36 cellular contexts compared by ENCODE assay signal in genomic region chr13:105871768-105872167, GRCh38.
"Had no signal": no experiment of that assay in that cellular context is flagged by ENCODE, and none has a peak within 500 bp of the region (broad histone marks: within the 10 kb centered on the region; RNA-seq: fewer than 3 reads in every experiment).

No MANE protein-coding gene starts in this region.

- H3K9me3 ChIP-seq: adrenal gland had no signal

- H3K4me1 Mint-ChIP-seq: activated B cell treated with CpG ODN at 0.5 μM for 24 hours; activated CD4-positive, alpha-beta T cell treated with anti-CD3 and anti-CD28 coated beads, Interleukin-2, amount 10 ng/mL, durations not matched to agents 24 days and 14 days; activated naive CD8-positive, alpha-beta T cell treated with anti-CD3 and anti-CD28 coated beads for 36 hours; activated T-helper 17 cell treated with anti-CD3 and anti-CD28 coated beads, Interleukin-2, amount 50 U/mL, for 72 hours; brain; central memory CD8-positive, alpha-beta T cell had no signal

- H3K27ac Mint-ChIP-seq: activated B cell treated with CpG ODN at 0.5 μM for 24 hours; activated CD4-positive, alpha-beta memory T cell treated with anti-CD3 and anti-CD28 coated beads for 36 hours; activated CD4-positive, alpha-beta T cell treated with anti-CD3 and anti-CD28 coated beads, Interleukin-2, amount 10 ng/mL, durations not matched to agents 24 days and 14 days; activated CD8-positive, alpha-beta T cell treated with anti-CD3 and anti-CD28 coated beads for 36 hours; activated naive CD4-positive, alpha-beta T cell treated with anti-CD3 and anti-CD28 coated beads for 36 hours; activated naive CD4-positive, alpha-beta T cell treated with anti-CD3 and anti-CD28 coated beads, Interleukin-2, amount 50 U/mL, for 72 hours; activated naive CD8-positive, alpha-beta T cell treated with anti-CD3 and anti-CD28 coated beads for 36 hours; activated T-cell treated with anti-CD3 and anti-CD28 coated beads, Interleukin-2, amount 50 U/mL, for 72 hours; activated T-helper 1 cell treated with anti-CD3 and anti-CD28 coated beads, Interleukin-12 subunit alpha, Interleukin-12 subunit beta, Interleukin-2, Interleukin-4 antibody, amounts not matched to agents 30 ng/mL and 10 ng/mL and 1 ng/mL, durations not matched to agents 14 hours and 24 hours and 36 hours; activated T-helper 17 cell treated with anti-CD3 and anti-CD28 coated beads, Interleukin-2, amount 50 U/mL, for 72 hours; T-helper 1 cell treated with Interleukin-12 subunit alpha and Interleukin-12 subunit beta and Interleukin-4 antibody, amounts not matched to agents 30 μg/mL and 1 μg/mL, for 36 hours; T-helper 2 cell treated with Interferon-gamma antibody and Interleukin-4, amounts not matched to agents 5 μg/mL and 100 μg/mL, for 36 hours had no signal

- H3K36me3 Mint-ChIP-seq: activated CD4-positive, alpha-beta memory T cell treated with anti-CD3 and anti-CD28 coated beads for 36 hours; activated naive CD4-positive, alpha-beta T cell treated with anti-CD3 and anti-CD28 coated beads, Interleukin-2, amount 50 U/mL, for 72 hours; activated naive CD8-positive, alpha-beta T cell treated with anti-CD3 and anti-CD28 coated beads for 36 hours; brain had no signal

- H3K4me1 ChIP-seq: adrenal gland had no signal

- ATAC-seq: activated CD8-positive, alpha-beta T cell treated with anti-CD3 and anti-CD28 coated beads for 36 hours; activated naive CD4-positive, alpha-beta T cell treated with anti-CD3 and anti-CD28 coated beads, Interleukin-2, amount 50 U/mL, for 72 hours; activated T-cell treated with anti-CD3 and anti-CD28 coated beads, Interleukin-2, amount 50 U/mL, for 4 hours; activated T-cell treated with anti-CD3 and anti-CD28 coated beads, Interleukin-2, amount 50 U/mL, for 72 hours; activated T-helper 17 cell treated with anti-CD3 and anti-CD28 coated beads, Interleukin-2, amount 50 U/mL, for 72 hours had no signal

- H3K4me3 ChIP-seq: adrenal gland, cardiac muscle cell had no signal

- H3K9me3 Mint-ChIP-seq: activated CD4-positive, alpha-beta memory T cell treated with anti-CD3 and anti-CD28 coated beads for 36 hours; activated CD4-positive, alpha-beta T cell treated with anti-CD3 and anti-CD28 coated beads, Interleukin-2, amount 10 ng/mL, durations not matched to agents 24 days and 14 days; activated CD8-positive, alpha-beta T cell treated with anti-CD3 and anti-CD28 coated beads for 36 hours; activated naive CD4-positive, alpha-beta T cell treated with anti-CD3 and anti-CD28 coated beads for 36 hours; activated naive CD8-positive, alpha-beta T cell treated with anti-CD3 and anti-CD28 coated beads for 36 hours; activated T-cell treated with anti-CD3 and anti-CD28 coated beads, Interleukin-2, amount 50 U/mL, for 4 hours; activated T-cell treated with anti-CD3 and anti-CD28 coated beads, Interleukin-2, amount 50 U/mL, for 72 hours; activated T-helper 1 cell treated with anti-CD3 and anti-CD28 coated beads, Interleukin-12 subunit alpha, Interleukin-12 subunit beta, Interleukin-2, Interleukin-4 antibody, amounts not matched to agents 30 ng/mL and 10 ng/mL and 1 ng/mL, durations not matched to agents 14 hours and 24 hours and 36 hours; brain; T-helper 1 cell treated with Interleukin-12 subunit alpha and Interleukin-12 subunit beta and Interleukin-4 antibody, amounts not matched to agents 30 μg/mL and 1 μg/mL, for 36 hours; T-helper 2 cell treated with Interferon-gamma antibody and Interleukin-4, amounts not matched to agents 5 μg/mL and 100 μg/mL, for 36 hours had no signal

- H3K4me3 Mint-ChIP-seq: activated B cell treated with CpG ODN at 0.5 μM for 24 hours; activated CD4-positive, alpha-beta memory T cell treated with anti-CD3 and anti-CD28 coated beads for 36 hours; activated CD4-positive, alpha-beta T cell treated with anti-CD3 and anti-CD28 coated beads, Interleukin-2, amount 10 ng/mL, durations not matched to agents 24 days and 14 days; activated CD8-positive, alpha-beta T cell treated with anti-CD3 and anti-CD28 coated beads for 36 hours; activated naive CD4-positive, alpha-beta T cell treated with anti-CD3 and anti-CD28 coated beads for 36 hours; activated naive CD8-positive, alpha-beta T cell treated with anti-CD3 and anti-CD28 coated beads for 36 hours; activated T-cell treated with anti-CD3 and anti-CD28 coated beads, Interleukin-2, amount 50 U/mL, for 4 hours; activated T-cell treated with anti-CD3 and anti-CD28 coated beads, Interleukin-2, amount 50 U/mL, for 72 hours; activated T-helper 1 cell treated with anti-CD3 and anti-CD28 coated beads, Interleukin-12 subunit alpha, Interleukin-12 subunit beta, Interleukin-2, Interleukin-4 antibody, amounts not matched to agents 30 ng/mL and 10 ng/mL and 1 ng/mL, durations not matched to agents 14 hours and 24 hours and 36 hours; activated T-helper 17 cell treated with anti-CD3 and anti-CD28 coated beads, Interleukin-2, amount 50 U/mL, for 72 hours; central memory CD8-positive, alpha-beta T cell; T-helper 1 cell treated with Interleukin-12 subunit alpha and Interleukin-12 subunit beta and Interleukin-4 antibody, amounts not matched to agents 30 μg/mL and 1 μg/mL, for 36 hours; T-helper 2 cell treated with Interferon-gamma antibody and Interleukin-4, amounts not matched to agents 5 μg/mL and 100 μg/mL, for 36 hours had no signal

- DNase-seq: activated B cell treated with CpG ODN at 0.5 μM for 24 hours; activated CD4-positive, alpha-beta memory T cell treated with anti-CD3 and anti-CD28 coated beads for 36 hours; activated CD4-positive, alpha-beta T cell treated with anti-CD3 and anti-CD28 coated beads for 4 hours; activated CD4-positive, alpha-beta T cell treated with anti-CD3 and anti-CD28 coated beads, Interleukin-2, amount 10 ng/mL, durations not matched to agents 24 days and 14 days; activated CD4-positive, alpha-beta T cell treated with anti-CD3 and anti-CD28 coated beads, Interleukin-2, amount 50 U/mL, for 1 hour; activated CD4-positive, alpha-beta T cell treated with anti-CD3 and anti-CD28 coated beads, Interleukin-2, amount 50 U/mL, for 4 hours; activated CD4-positive, CD25-positive, alpha-beta regulatory T cell treated with anti-CD3 and anti-CD28 coated beads, Interleukin-2, amount 50 U/mL, for 72 hours; activated CD8-positive, alpha-beta memory T cell treated with anti-CD3 and anti-CD28 coated beads, Interleukin-2, amount 50 U/mL, for 4 hours; activated CD8-positive, alpha-beta T cell treated with anti-CD3 and anti-CD28 coated beads for 36 hours; activated effector memory CD4-positive, alpha-beta T cell treated with anti-CD3 and anti-CD28 coated beads, Interleukin-2, amount 50 U/mL, for 16 hours; activated gamma-delta T cell treated with Interleukin-2 at 50 U/mL for 16 hours; activated naive CD4-positive, alpha-beta T cell; activated naive CD4-positive, alpha-beta T cell treated with anti-CD3 and anti-CD28 coated beads for 36 hours; activated naive CD4-positive, alpha-beta T cell treated with anti-CD3 and anti-CD28 coated beads, Interleukin-2, amount 50 U/mL, for 16 hours; activated naive CD8-positive, alpha-beta T cell treated with anti-CD3 and anti-CD28 coated beads for 36 hours; activated T-cell treated with anti-CD3 and anti-CD28 coated beads for 4 hours; activated T-cell treated with anti-CD3 and anti-CD28 coated beads, Interleukin-2, amount 50 U/mL, for 1 hour; activated T-cell treated with anti-CD3 and anti-CD28 coated beads, Interleukin-2, amount 50 U/mL, for 4 hours; activated T-cell treated with anti-CD3 and anti-CD28 coated beads, Interleukin-2, amount 50 U/mL, for 72 hours; adrenal gland; amniotic stem cell; aorta; caudate nucleus; cerebellar nuclear complex; T-helper 1 cell; T-helper 2 cell; T-helper 9 cell had no signal

- H3K27ac ChIP-seq: adrenal gland, cardiac muscle cell, VCaP had no signal

- H3K36me3 ChIP-seq: adrenal gland, cardiac muscle cell had no signal

- H3K27me3 Mint-ChIP-seq: activated B cell treated with CpG ODN at 0.5 μM for 24 hours; activated CD4-positive, alpha-beta memory T cell treated with anti-CD3 and anti-CD28 coated beads for 36 hours; activated CD4-positive, alpha-beta T cell treated with anti-CD3 and anti-CD28 coated beads, Interleukin-2, amount 10 ng/mL, durations not matched to agents 24 days and 14 days; activated CD8-positive, alpha-beta T cell treated with anti-CD3 and anti-CD28 coated beads for 36 hours; activated naive CD8-positive, alpha-beta T cell treated with anti-CD3 and anti-CD28 coated beads for 36 hours; central memory CD8-positive, alpha-beta T cell had no signal

- H3K27me3 ChIP-seq: adrenal gland, cardiac muscle cell had no signal
